2 cellular contexts compared by ENCODE assay signal in genomic region chr4:159144112-159144694, GRCh38.
TF ChIP-seq lines count a peak whose summit lies in the region.

No MANE protein-coding gene starts in this region.

TF ChIP-seq in GM12891, 5 proteins besides CTCF, POLR2A, EP300 and RAD21 (continued from another document):
- TF ChIP-seq POU2F2 (IDR thresholded peaks at IDR 0.05; ENCODE audit: low read depth, low read length): no peak
- no peak for TF ChIP-seq SPI1 (IDR thresholded peaks at IDR 0.05; ENCODE audit: low read depth, low read length)

TF ChIP-seq in GM12878, 131 proteins besides CTCF, POLR2A, EP300 and RAD21:
- TF ChIP-seq ZBTB40 (IDR thresholded peaks at IDR 0.05; ENCODE audit: borderline replicate concordance) (no peak), RUNX3 (IDR thresholded peaks at IDR 0.05; ENCODE audit: low read length) (0 out of 2 replicates have a peak, but pooled peaks have one; percentile 24), ATF7 (IDR thresholded peaks at IDR 0.05; ENCODE audit: low read depth) (no peak), KLF5 (IDR thresholded peaks at IDR 0.05; ENCODE audit: partially characterized antibody) (no peak)
